ENCODE assay signal across 16 cellular contexts in genomic region chr22:21775061-21775460, GRCh38. TPM values are rescaled to one million over a fixed set of nuclear protein-coding genes. Genes with fewer than 3 reads are reported as not detected.
DNase-seq lines count a peak whose midpoint lies in the region; ATAC-seq, FAIRE-seq and TF ChIP-seq lines count a peak whose summit lies in the region.
"Had no signal": no experiment of that assay in that cellular context is flagged by ENCODE, and none has a peak within 500 bp of the region (broad histone marks: within the 10 kb centered on the region; RNA-seq: fewer than 3 reads in every experiment).

No MANE protein-coding gene starts in this region.

- no peak overlapping the region for H3K27ac ChIP-seq in SJCRH30
- peak overlapping the region; percentile 10 for H3K27ac ChIP-seq in fibroblast of lung (ENCODE audit: insufficient read depth, low read length)
- H3K27ac ChIP-seq: esophagus squamous epithelium, pancreas had no signal

- FAIRE-seq in RCC 7860 (lab: Jason Lieb, UNC): no peak
- FAIRE-seq: GM12892, HTR-8/SVneo, pancreas had no signal

- H3K27me3 ChIP-seq in SJCRH30 (no peaks in the 10 kb centered on the region), fibroblast of lung (ENCODE audit: control insufficient read depth, insufficient read depth, low read length) (no peaks in the 10 kb centered on the region)
- H3K27me3 ChIP-seq: esophagus squamous epithelium, MG63, pancreas had no signal

- no peaks in the 10 kb centered on the region for H3K79me2 ChIP-seq in fibroblast of lung (ENCODE audit: control insufficient read depth, insufficient read depth, low read length)

- no peak overlapping the region for H2AFZ ChIP-seq in fibroblast of lung (ENCODE audit: low read length)

- DNase-seq in Daoy (ENCODE audit: low read depth) (peak; percentile 32), SJCRH30 (peak; percentile 35 to 49), fibroblast of lung (ENCODE audit: low read depth in 2 of 2) (peak in 1 of 2 donors; percentile 93), omental fat pad (ENCODE audit: low spot score) (no peak), DMS79 (lab: John Stamatoyannopoulos, UW) (no peak), RCC 7860 (ENCODE audit: low spot score) (no peak)
- DNase-seq in activated CD4-positive, alpha-beta T cell treated with anti-CD3 and anti-CD28 coated beads for 1 hour: no peak
- no peak for DNase-seq in activated T-cell treated with anti-CD3 and anti-CD28 coated beads, Interleukin-2, amount 50 U/mL, for 1 hour
- DNase-seq: activated naive CD8-positive, alpha-beta T cell treated with anti-CD3 and anti-CD28 coated beads, Interleukin-2, amount 10 ng/mL, durations not matched to agents 7 days and 5 days; esophagus squamous epithelium; MG63; NCI-H2081; pancreas; RPMI8226 had no signal

- no peak overlapping the region for H3K9ac ChIP-seq in fibroblast of lung (ENCODE audit: insufficient read depth, low read length)

- H3K4me3 ChIP-seq in SJCRH30 (no peak overlapping the region), fibroblast of lung (replicated peaks in 1 of 4; ENCODE audit: control extremely low read depth in 1 of 4, insufficient read depth in 1 of 4, low read depth in 3 of 4, low read length in 4 of 4) (no peak overlapping the region)
- H3K4me3 ChIP-seq: esophagus squamous epithelium, MG63, pancreas had no signal

- H3K36me3 ChIP-seq in SJCRH30 (peaks cover 43% of the 10 kb centered on the region), fibroblast of lung (ENCODE audit: control insufficient read depth, insufficient read depth, low read length) (peaks cover 10% of the 10 kb centered on the region)

- H3K4me1 ChIP-seq in SJCRH30: no peaks in the 10 kb centered on the region; the same call in 1 of the 2 replicates
- peaks cover 6% of the 10 kb centered on the region for H3K4me1 ChIP-seq in fibroblast of lung (ENCODE audit: control insufficient read depth, extremely low read depth, insufficient read depth, low read length)

- H3K9me3 ChIP-seq in SJCRH30 (replicated peaks) (no peaks in the 10 kb centered on the region), fibroblast of lung (ENCODE audit: control insufficient read depth, insufficient read depth, low read depth, low read length) (no peaks in the 10 kb centered on the region)
- H3K9me3 ChIP-seq: esophagus squamous epithelium, MG63, pancreas had no signal

- peak; percentile 86 for ATAC-seq in omental fat pad (ENCODE audit: low FRiP score)

- no peak overlapping the region for H3K4me2 ChIP-seq in fibroblast of lung (ENCODE audit: extremely low read depth, insufficient read depth, low read length)

- no peak for TF ChIP-seq CTCF in fibroblast of lung (conservative IDR thresholded peaks at IDR 0.05 in 1 of 2, IDR thresholded peaks at IDR 0.05 in 1 of 2; ENCODE audit: low read depth in 1 of 2, low read length in 2 of 2)
- TF ChIP-seq CTCF in omental fat pad (IDR thresholded peaks at IDR 0.05): no peak

- no peaks in the 10 kb centered on the region for H4K20me1 ChIP-seq in fibroblast of lung (ENCODE audit: control insufficient read depth, extremely low read depth, insufficient read depth, low read length)

RNA-seq across cellular contexts. Expression of gene YPEL1, which starts 39.5 kb away (rescaled TPM):
- total RNA-seq in Daoy (2014; rRNA removed; shearing (Covaris generic)): 0.86 and 1.9 TPM in 2 replicates
- 3.2 and 4.0 TPM in 2 replicates for total RNA-seq in SJCRH30 (2014; rRNA removed; shearing (Covaris generic))
- total RNA-seq in fibroblast of lung (1.5 and 2.3 TPM in 2 replicates), omental fat pad (1 to 10 TPM; 2.0 to 5.4 (median 3.7) TPM)
- polyA plus RNA-seq in fibroblast of lung: 0.36 and 0.51 TPM in 2 replicates
- polyA plus RNA-seq in fibroblast of lung (2012): 0.49 and 0.89 TPM in 2 replicates
- polyA minus RNA-seq in fibroblast of lung (ENCODE audit: low replicate concordance): 0.96 TPM in 1 of 2 replicates, not detected in the other

Comparison
In these comparisons a context has a peak if more than half of its experiments do, and no peak if none do; other contexts are left out.
1. DNase-seq: peak in Daoy (single experiment) and SJCRH30 (2 of 2); none in omental fat pad (single experiment), DMS79 (single experiment), RCC 7860 (single experiment), activated CD4-positive, alpha-beta T cell treated with anti-CD3 and anti-CD28 coated beads for 1 hour (single experiment) and activated T-cell treated with anti-CD3 and anti-CD28 coated beads, Interleukin-2, amount 50 U/mL, for 1 hour (single experiment).